Comparison of ENCODE assay signal across 27 cellular contexts in genomic region chr3:127798716-127799115, GRCh38. TPM values are rescaled to one million over a fixed set of nuclear protein-coding genes. Genes with fewer than 3 reads are reported as not detected.
DNase-seq lines count a peak whose midpoint lies in the region; ATAC-seq and TF ChIP-seq lines count a peak whose summit lies in the region.
"Had no signal": no experiment of that assay in that cellular context is flagged by ENCODE, and none has a peak within 500 bp of the region (broad histone marks: within the 10 kb centered on the region; RNA-seq: fewer than 3 reads in every experiment).

No MANE protein-coding gene starts in this region.

- intact Hi-C loops in HCT116 (cut with micrococcal nuclease), result no loop called here

- peaks cover 19% of the 10 kb centered on the region for H3K36me3 Mint-ChIP-seq in chondrocyte (ENCODE audit: low read depth)
- H3K36me3 Mint-ChIP-seq: activated naive CD4-positive, alpha-beta T cell treated with anti-CD3 and anti-CD28 coated beads, Interleukin-2, amount 10 ng/mL, durations not matched to agents 7 days and 5 days; naive thymus-derived CD8-positive, alpha-beta T cell had no signal

- BruUV-seq in HCT116 (replicated peaks; lab: Mats Ljungman, UMichigan), result no TSS peak

- H3K4ac ChIP-seq in mesenchymal stem cell (ENCODE audit: low read depth in 1 of 2, low read length in 2 of 2), result peak overlapping the region; percentile 12 to 20

- peak overlapping the region in 1 of 2 experiments; percentile 37 for H2BK12ac ChIP-seq in mesenchymal stem cell (ENCODE audit: low read length in 2 of 2)

- DNase-seq in HCT116 (ENCODE audit: low read depth, low spot score), result no peak
- DNase-seq in brain microvascular endothelial cell, result no peak
- DNase-seq in mesenchymal stem cell, result no peak
- no peak for DNase-seq in erythroblast (lab: John Stamatoyannopoulos, UW)
- no peak for DNase-seq in stimulated activated naive CD4-positive, alpha-beta T cell treated with Interleukin-2 at 50 U/mL for 16 hours (lab: John Stamatoyannopoulos, UW)
- DNase-seq in chondrocyte (ENCODE audit: low spot score), result no peak
- DNase-seq in Kasumi-1 (lab: John Stamatoyannopoulos, UW), result no peak
- DNase-seq: activated CD8-positive, alpha-beta T cell treated with anti-CD3 and anti-CD28 coated beads for 36 hours; activated naive CD4-positive, alpha-beta T cell treated with anti-CD3 and anti-CD28 coated beads, Interleukin-2, amount 10 ng/mL, durations not matched to agents 7 days and 5 days; activated T-cell treated with anti-CD3 and anti-CD28 coated beads, Interleukin-2, amount 50 U/mL, for 4 hours; aorta; CD4-positive, alpha-beta T cell; DMS153; effector memory CD4-positive, alpha-beta T cell; GDM1; glutamatergic neuron; H7; KG1; left colon; naive thymus-derived CD8-positive, alpha-beta T cell; NCI-H1694; NCI-H2171 treated with DMSO at 0.1 percent for 48 hours; NCI-H526; right lobe of liver had no signal

- peak overlapping the region; percentile 58; the same call in 1 of the 2 replicates for H3K4me2 ChIP-seq in HCT116 (ENCODE audit: low read length)
- H3K4me2 ChIP-seq in mesenchymal stem cell (ENCODE audit: low read length, poor library complexity, severe bottlenecking), result no peak overlapping the region

- peak overlapping the region in 1 of 2 experiments; percentile 25 for H3K18ac ChIP-seq in mesenchymal stem cell (ENCODE audit: low read depth in 1 of 2, low read length in 2 of 2)

- H3K4me1 Mint-ChIP-seq in chondrocyte (ENCODE audit: low read depth), result peaks cover 29% of the 10 kb centered on the region

- TF ChIP-seq POLR2A in HCT116 (IDR thresholded peaks at IDR 0.05; ENCODE audit: borderline replicate concordance, extremely low read depth, insufficient read depth, insufficient read length), result no peak
- no peak for TF ChIP-seq POLR2A in erythroblast (IDR thresholded peaks at IDR 0.05; ENCODE audit: low read length)

- H3K4me3 ChIP-seq in ACC112 (ENCODE audit: low read depth, low read length), result no peak overlapping the region
- H3K4me3 ChIP-seq in HCT116 (replicated peaks in 1 of 2; ENCODE audit: low read depth in 1 of 2, low read length in 2 of 2), result no peak overlapping the region
- H3K4me3 ChIP-seq in brain microvascular endothelial cell (ENCODE audit: low read depth, low read length), result no peak overlapping the region
- H3K4me3 ChIP-seq in mesenchymal stem cell (ENCODE audit: insufficient read depth in 1 of 2, low read depth in 1 of 2, low read length in 2 of 2), result peak overlapping the region in 1 of 2 experiments; percentile 1
- H3K4me3 ChIP-seq: right lobe of liver, suprapubic skin had no signal

- RAD21 ChIA-PET in HCT116 (lab: Charles Lee; ENCODE audit: low non-redundant PET in 1 of 2, low total read pairs in 2 of 2, uncharacterized antibody in 2 of 2, unreplicated experiment in 2 of 2), result no interaction called here

- in situ Hi-C loops in brain microvascular endothelial cell (cut with HindIII; ENCODE audit: low pct_ligation_motif_present, low sequenced_read_pairs), result no loop called here

- no peaks in the 10 kb centered on the region for H4K20me1 ChIP-seq in HCT116 (ENCODE audit: insufficient read depth)

- 93% methylated on average over 4 of the region's 4 CpGs for WGBS in mesenchymal stem cell

- peaks cover 6% of the 10 kb centered on the region for H3K79me2 ChIP-seq in ACC112 (ENCODE audit: control insufficient read depth, insufficient read depth, low read length, unreplicated experiment)
- H3K79me2 ChIP-seq in HCT116 (ENCODE audit: insufficient read depth, low read length), result no peaks in the 10 kb centered on the region
- H3K79me2 ChIP-seq: parathyroid adenoma had no signal

- H3K27me3 ChIP-seq in ACC112 (ENCODE audit: insufficient read depth, low read length) (no peaks in the 10 kb centered on the region), HCT116 (ENCODE audit: insufficient read depth, low read length) (no peaks in the 10 kb centered on the region), brain microvascular endothelial cell (replicated peaks) (no peaks in the 10 kb centered on the region), mesenchymal stem cell (ENCODE audit: control insufficient read depth in 1 of 2, insufficient read depth in 1 of 2, low read length in 2 of 2) (no peaks in the 10 kb centered on the region)
- H3K27me3 ChIP-seq: right lobe of liver, suprapubic skin had no signal

- no peaks in the 10 kb centered on the region for H3K9me3 Mint-ChIP-seq in chondrocyte (ENCODE audit: low read depth)
- H3K9me3 Mint-ChIP-seq: activated T-cell treated with anti-CD3 and anti-CD28 coated beads, Interleukin-2, amount 50 U/mL, for 4 hours; CD4-positive, alpha-beta T cell had no signal

- H3K9me2 ChIP-seq in HCT116 (ENCODE audit: insufficient read depth), result no peaks in the 10 kb centered on the region

- peak overlapping the region; percentile 83 for H2AK5ac ChIP-seq in mesenchymal stem cell (ENCODE audit: low read length, severe bottlenecking)

- CTCF ChIA-PET in HCT116 (lab: Charles Lee), result no interaction called here

- H3K4me3 Mint-ChIP-seq in chondrocyte (ENCODE audit: unreplicated experiment), result no peak overlapping the region
- H3K4me3 Mint-ChIP-seq: activated CD8-positive, alpha-beta T cell treated with anti-CD3 and anti-CD28 coated beads for 36 hours; activated naive CD4-positive, alpha-beta T cell treated with anti-CD3 and anti-CD28 coated beads, Interleukin-2, amount 10 ng/mL, durations not matched to agents 7 days and 5 days; activated T-cell treated with anti-CD3 and anti-CD28 coated beads, Interleukin-2, amount 50 U/mL, for 4 hours; CD4-positive, alpha-beta T cell; naive thymus-derived CD8-positive, alpha-beta T cell had no signal

- peaks cover 36% of the 10 kb centered on the region for H3K4me1 ChIP-seq in ACC112 (ENCODE audit: control insufficient read depth, insufficient read depth, low read length, unreplicated experiment)
- peaks cover 4 to 51% of the 10 kb centered on the region in 2 experiments; a peak in 3 of 4 replicates for H3K4me1 ChIP-seq in HCT116 (ENCODE audit: control insufficient read depth in 1 of 2, insufficient read depth in 2 of 2, low read length in 2 of 2)
- peaks cover 27% of the 10 kb centered on the region for H3K4me1 ChIP-seq in mesenchymal stem cell (ENCODE audit: control insufficient read depth, insufficient read depth, low read depth, low read length)
- H3K4me1 ChIP-seq: parathyroid adenoma had no signal

- H2BK15ac ChIP-seq in mesenchymal stem cell (ENCODE audit: low read depth, poor library complexity, severe bottlenecking), result no peak overlapping the region

- H3K36me3 ChIP-seq in ACC112 (ENCODE audit: insufficient read depth, low read length) (peaks cover 15% of the 10 kb centered on the region; the same call in 1 of the 2 replicates), HCT116 (ENCODE audit: control insufficient read depth in 1 of 2, insufficient read depth in 2 of 2, low read length in 2 of 2) (no peaks in the 10 kb centered on the region), brain microvascular endothelial cell (replicated peaks) (no peaks in the 10 kb centered on the region), mesenchymal stem cell (ENCODE audit: control insufficient read depth in 1 of 2, insufficient read depth in 2 of 2, low read depth in 1 of 2, low read length in 2 of 2) (peaks cover 27 to 31% of the 10 kb centered on the region in 2 experiments)
- H3K36me3 ChIP-seq: suprapubic skin had no signal

- H2AFZ ChIP-seq in ACC112 (ENCODE audit: low read length, unreplicated experiment), result no peak overlapping the region
- H2AFZ ChIP-seq in HCT116 (ENCODE audit: low read depth, low read length, poor library complexity, severe bottlenecking), result no peak overlapping the region
- no peak overlapping the region for H2AFZ ChIP-seq in mesenchymal stem cell (ENCODE audit: low read depth, low read length)
- H2AFZ ChIP-seq: parathyroid adenoma had no signal

- H4K8ac ChIP-seq in mesenchymal stem cell (ENCODE audit: low read length), result no peak overlapping the region

- peaks cover 18% of the 10 kb centered on the region for H3K79me1 ChIP-seq in mesenchymal stem cell (replicated peaks; ENCODE audit: low read length, poor library complexity, severe bottlenecking)

- H2BK5ac ChIP-seq in mesenchymal stem cell (ENCODE audit: low read depth, low read length, poor library complexity, severe bottlenecking), result no peak overlapping the region

- peak overlapping the region; percentile 22 for H4K91ac ChIP-seq in mesenchymal stem cell (ENCODE audit: low read length)

- H2BK120ac ChIP-seq in mesenchymal stem cell (ENCODE audit: low read depth, low read length), result no peak overlapping the region

- H3K9me3 ChIP-seq in HCT116 (ENCODE audit: control insufficient read depth in 1 of 2, insufficient read depth in 1 of 2, low read depth in 1 of 2, low read length in 2 of 2) (no peaks in the 10 kb centered on the region), mesenchymal stem cell (ENCODE audit: control insufficient read depth, low read length) (no peaks in the 10 kb centered on the region)
- H3K9me3 ChIP-seq: right lobe of liver, suprapubic skin had no signal

- ATAC-seq in HCT116, result no peak
- ATAC-seq: activated CD8-positive, alpha-beta T cell treated with anti-CD3 and anti-CD28 coated beads for 36 hours; activated T-cell treated with anti-CD3 and anti-CD28 coated beads, Interleukin-2, amount 50 U/mL, for 4 hours; left colon; naive thymus-derived CD8-positive, alpha-beta T cell; right lobe of liver had no signal

- no peak for TF ChIP-seq CTCF in HCT116 (IDR thresholded peaks at IDR 0.05 in 2 of 3, conservative IDR thresholded peaks at IDR 0.05 in 1 of 3; ENCODE audit: borderline replicate concordance in 1 of 3, insufficient read depth in 1 of 3, low read depth in 2 of 3, low read length in 2 of 3)
- no peak for TF ChIP-seq CTCF in brain microvascular endothelial cell (IDR thresholded peaks at IDR 0.05; ENCODE audit: low read depth, low read length, missing control alignments)
- no peak for TF ChIP-seq CTCF in chondrocyte (IDR thresholded peaks at IDR 0.05)

- no peak overlapping the region for H3K23ac ChIP-seq in mesenchymal stem cell (ENCODE audit: low read length in 2 of 2)

- H3K14ac ChIP-seq in mesenchymal stem cell (ENCODE audit: low read length in 2 of 2), result no peak overlapping the region

- no peak overlapping the region for H3K27ac Mint-ChIP-seq in chondrocyte (ENCODE audit: unreplicated experiment)
- H3K27ac Mint-ChIP-seq: activated CD8-positive, alpha-beta T cell treated with anti-CD3 and anti-CD28 coated beads for 36 hours; activated naive CD4-positive, alpha-beta T cell treated with anti-CD3 and anti-CD28 coated beads, Interleukin-2, amount 10 ng/mL, durations not matched to agents 7 days and 5 days; CD4-positive, alpha-beta T cell had no signal

- H3K27ac ChIP-seq in ACC112 (ENCODE audit: low read depth, low read length), result peak overlapping the region; percentile 95
- H3K27ac ChIP-seq in HCT116 (ENCODE audit: low read depth, low read length), result no peak overlapping the region
- H3K27ac ChIP-seq in brain microvascular endothelial cell, result peak overlapping the region; percentile 85
- peak overlapping the region; percentile 54 for H3K27ac ChIP-seq in mesenchymal stem cell (ENCODE audit: low read length, poor library complexity, severe bottlenecking)
- H3K27ac ChIP-seq: parathyroid adenoma, right lobe of liver, suprapubic skin had no signal

- no peak for TF ChIP-seq RAD21 in HCT116 (IDR thresholded peaks at IDR 0.05; ENCODE audit: low read depth)

- no peak overlapping the region; the same call in 1 of the 2 replicates for H3K9ac ChIP-seq in HCT116 (ENCODE audit: low read length)
- no peak overlapping the region for H3K9ac ChIP-seq in mesenchymal stem cell (ENCODE audit: low read length)
- H3K9ac ChIP-seq: parathyroid adenoma had no signal

- H3K27me3 Mint-ChIP-seq in chondrocyte (ENCODE audit: low read depth), result no peaks in the 10 kb centered on the region
- H3K27me3 Mint-ChIP-seq: activated CD8-positive, alpha-beta T cell treated with anti-CD3 and anti-CD28 coated beads for 36 hours; naive thymus-derived CD8-positive, alpha-beta T cell had no signal

- POLR2A ChIA-PET in HCT116 (lab: Charles Lee), result interaction anchor here (1.1 kb wide), 1 partner anchor 19 kb away, joined by 4 read pairs; no protein-coding TSS in a partner anchor

RNA-seq across cellular contexts. Expression of gene MGLL, which starts 23.6 kb away (rescaled TPM):
- total RNA-seq in HCT116 (2021; ENCODE audit: unreplicated experiment), result 6.8 TPM
- polyA plus RNA-seq in HCT116 (2012), result 9.5 and 14.7 TPM in 2 replicates
- polyA plus RNA-seq in mesenchymal stem cell (2013, experiment 1 of 2), result 81.2 TPM
- polyA plus RNA-seq in mesenchymal stem cell (2013, experiment 2 of 2), result 81.4 TPM
- 36.4 to 61.0 TPM (median 59.5 TPM) in 3 replicates for total RNA-seq in chondrocyte
